ENCODE assay signal across 1 cellular context in the genomic region with DNA sequence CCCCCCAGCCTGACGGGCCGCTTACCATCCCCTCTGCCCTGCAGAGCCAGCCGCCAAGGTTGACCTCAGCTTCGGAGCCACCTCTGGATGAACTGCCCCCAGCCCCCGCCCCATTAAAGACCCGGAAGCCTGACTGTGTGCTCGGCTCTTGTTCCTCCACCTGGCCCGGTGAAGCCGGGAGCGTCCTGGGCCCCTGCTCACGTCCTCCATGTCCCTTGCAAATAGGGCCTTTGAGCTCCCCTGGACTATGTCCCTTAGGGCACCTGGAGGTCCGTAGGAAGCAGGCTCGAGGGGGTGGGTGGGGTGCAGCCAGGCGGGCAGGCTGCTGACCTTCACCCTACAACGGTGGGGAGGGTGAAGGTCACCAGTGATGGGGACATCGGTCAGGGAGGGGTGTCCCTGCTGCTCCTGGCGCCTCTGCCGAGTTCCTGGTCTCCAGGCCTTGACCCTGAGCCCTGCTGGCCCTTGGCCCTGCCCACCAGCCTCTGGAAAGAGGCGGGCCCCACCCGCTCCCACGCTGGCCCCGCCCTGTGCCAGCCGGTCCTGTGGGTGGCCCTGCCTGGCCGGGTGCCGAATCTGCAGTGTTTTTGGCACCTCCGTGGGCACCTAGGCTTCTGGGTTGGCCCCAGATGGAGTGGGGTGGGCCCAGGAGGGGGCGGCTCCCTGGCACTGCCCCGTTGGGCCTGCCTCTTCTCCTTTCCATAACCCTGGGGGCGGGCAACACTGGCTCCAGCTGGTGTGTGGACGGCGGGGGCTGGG.
A peak's percentile ranks its signal among the peaks of the same experiment; 100 is the strongest.
TF ChIP-seq lines count a peak whose summit lies in the region.

No MANE protein-coding gene starts in this region.

TF ChIP-seq in HepG2, 621 proteins besides CTCF, POLR2A, EP300 and RAD21 (continued from another document and continues in another):
- TF ChIP-seq EED (CRISPR knock-in tag; IDR thresholded peaks at IDR 0.05) (0 out of 2 replicates have a peak, but pooled peaks have one; percentile 50), ZNF83 (CRISPR knock-in tag; IDR thresholded peaks at IDR 0.05; ENCODE audit: borderline replicate concordance) (no peak; the same call in 1 of the 2 replicates), TP53 (CRISPR knock-in tag; conservative IDR thresholded peaks at IDR 0.05) (no peak), ARHGAP35 (CRISPR knock-in tag; IDR thresholded peaks at IDR 0.05; ENCODE audit: borderline replicate concordance) (peak; percentile 20), CEBPB (IDR thresholded peaks at IDR 0.05; ENCODE audit: borderline replicate concordance, low read depth, low read length) (peak; percentile 54; the same call in 1 of the 2 replicates), HMGA1 (CRISPR knock-in tag; conservative IDR thresholded peaks at IDR 0.05) (no peak), ZNF772 (CRISPR knock-in tag; IDR thresholded peaks at IDR 0.05) (peak; percentile 83), HNRNPK (IDR thresholded peaks at IDR 0.05; ENCODE audit: low read depth, low read length, poor library complexity, severe bottlenecking) (no peak), ZNF296 (CRISPR knock-in tag; conservative IDR thresholded peaks at IDR 0.05) (0 out of 2 replicates have a peak, but pooled peaks have one; percentile 19), ZNF121 (CRISPR knock-in tag; IDR thresholded peaks at IDR 0.05) (peak; percentile 51; the same call in 1 of the 2 replicates), ATF5 (CRISPR knock-in tag; IDR thresholded peaks at IDR 0.05; ENCODE audit: low read depth) (no peak), RBAK (CRISPR knock-in tag; IDR thresholded peaks at IDR 0.05) (peak; percentile 19; the same call in 1 of the 2 replicates), NFE2L1 (CRISPR knock-in tag; IDR thresholded peaks at IDR 0.05; ENCODE audit: borderline replicate concordance) (no peak), ZNF570 (CRISPR knock-in tag; IDR thresholded peaks at IDR 0.05; ENCODE audit: borderline replicate concordance) (no peak), SP140L (CRISPR knock-in tag; IDR thresholded peaks at IDR 0.05; ENCODE audit: borderline replicate concordance) (no peak), ZNF609 (CRISPR knock-in tag; IDR thresholded peaks at IDR 0.05; ENCODE audit: borderline replicate concordance) (peak; percentile 90; the same call in 1 of the 2 replicates), ZNF232 (CRISPR knock-in tag; IDR thresholded peaks at IDR 0.05; ENCODE audit: borderline replicate concordance) (peak; percentile 47; the same call in 1 of the 2 replicates), MLX (CRISPR knock-in tag; IDR thresholded peaks at IDR 0.05) (peak; percentile 68), MEIS2 (CRISPR knock-in tag; IDR thresholded peaks at IDR 0.05) (peak; percentile 54; the same call in 1 of the 2 replicates), ATAD3A (CRISPR knock-in tag; IDR thresholded peaks at IDR 0.05) (no peak), RORA (CRISPR knock-in tag; IDR thresholded peaks at IDR 0.05) (no peak), NCOA1 (CRISPR knock-in tag; IDR thresholded peaks at IDR 0.05) (peak; percentile 94; the same call in 1 of the 2 replicates), ZNF260 (CRISPR knock-in tag; IDR thresholded peaks at IDR 0.05; ENCODE audit: borderline replicate concordance, low read depth) (no peak), NFAT5 (CRISPR knock-in tag; IDR thresholded peaks at IDR 0.05) (no peak), MZF1 (CRISPR knock-in tag; IDR thresholded peaks at IDR 0.05; ENCODE audit: borderline replicate concordance) (0 out of 2 replicates have a peak, but pooled peaks have one; percentile 16), FLYWCH1 (CRISPR knock-in tag; IDR thresholded peaks at IDR 0.05) (no peak), ZNF720 (CRISPR knock-in tag; IDR thresholded peaks at IDR 0.05) (no peak), PHF20 (CRISPR knock-in tag; IDR thresholded peaks at IDR 0.05) (no peak), ZBTB37 (CRISPR knock-in tag; IDR thresholded peaks at IDR 0.05) (peak; percentile 25; the same call in 1 of the 2 replicates), KMT2B (CRISPR knock-in tag; IDR thresholded peaks at IDR 0.05) (0 out of 2 replicates have a peak, but pooled peaks have one; percentile 29), PCBP2 (optimal IDR thresholded peaks at IDR 0.05; ENCODE audit: low read depth, low read length, poor library complexity, severe bottlenecking) (no peak), FIP1L1 (IDR thresholded peaks at IDR 0.05; ENCODE audit: borderline replicate concordance, insufficient read depth, low read depth, low read length) (no peak), HOXA5 (CRISPR knock-in tag; IDR thresholded peaks at IDR 0.05) (peak; percentile 17; the same call in 1 of the 2 replicates), PAX8 (CRISPR knock-in tag; IDR thresholded peaks at IDR 0.05; ENCODE audit: borderline replicate concordance) (no peak), PHF8 (CRISPR knock-in tag; IDR thresholded peaks at IDR 0.05) (0 out of 2 replicates have a peak, but pooled peaks have one; percentile 29), MBD4 (IDR thresholded peaks at IDR 0.05; ENCODE audit: borderline replicate concordance, low read length) (no peak), ZNF33B (CRISPR knock-in tag; IDR thresholded peaks at IDR 0.05) (no peak), SUZ12 (IDR thresholded peaks at IDR 0.05; ENCODE audit: low read depth, low read length) (no peak), IRF9 (CRISPR knock-in tag; IDR thresholded peaks at IDR 0.05; ENCODE audit: borderline replicate concordance) (peak; percentile 87), CREM (IDR thresholded peaks at IDR 0.05) (peak; percentile 82), CREM (CRISPR knock-in tag; IDR thresholded peaks at IDR 0.05) (no peak), FUBP1 (CRISPR knock-in tag; IDR thresholded peaks at IDR 0.05; ENCODE audit: borderline replicate concordance) (no peak), ZNF589 (CRISPR knock-in tag; conservative IDR thresholded peaks at IDR 0.05) (no peak)
- TF ChIP-seq, protein P1, sequence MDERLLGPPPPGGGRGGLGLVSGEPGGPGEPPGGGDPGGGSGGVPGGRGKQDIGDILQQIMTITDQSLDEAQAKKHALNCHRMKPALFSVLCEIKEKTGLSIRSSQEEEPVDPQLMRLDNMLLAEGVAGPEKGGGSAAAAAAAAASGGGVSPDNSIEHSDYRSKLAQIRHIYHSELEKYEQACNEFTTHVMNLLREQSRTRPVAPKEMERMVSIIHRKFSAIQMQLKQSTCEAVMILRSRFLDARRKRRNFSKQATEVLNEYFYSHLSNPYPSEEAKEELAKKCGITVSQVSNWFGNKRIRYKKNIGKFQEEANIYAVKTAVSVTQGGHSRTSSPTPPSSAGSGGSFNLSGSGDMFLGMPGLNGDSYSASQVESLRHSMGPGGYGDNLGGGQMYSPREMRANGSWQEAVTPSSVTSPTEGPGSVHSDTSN (CRISPR knock-in tag; IDR thresholded peaks at IDR 0.05): peak; percentile 44; the same call in 1 of the 2 replicates
